ENCODE assay signal across 27 cellular contexts in genomic region chr11:131483877-131484276, GRCh38.
"Had no signal": no experiment of that assay in that cellular context is flagged by ENCODE, and none has a peak within 500 bp of the region (broad histone marks: within the 10 kb centered on the region; RNA-seq: fewer than 3 reads in every experiment).

No MANE protein-coding gene starts in this region.

- DNase-seq: activated CD4-positive, alpha-beta T cell treated with anti-CD3 and anti-CD28 coated beads, Interleukin-2, amount 10 ng/mL, durations not matched to agents 24 days and 14 days; activated CD4-positive, alpha-beta T cell treated with anti-CD3 and anti-CD28 coated beads, Interleukin-2, amount 50 U/mL, for 4 hours; activated CD8-positive, alpha-beta T cell treated with anti-CD3 and anti-CD28 coated beads for 36 hours; activated effector memory CD4-positive, alpha-beta T cell treated with anti-CD3 and anti-CD28 coated beads, Interleukin-2, amount 50 U/mL, for 16 hours; activated naive CD4-positive, alpha-beta T cell; activated naive CD4-positive, alpha-beta T cell treated with anti-CD3 and anti-CD28 coated beads, Interleukin-2, amount 50 U/mL, for 16 hours; activated naive CD8-positive, alpha-beta T cell treated with anti-CD3 and anti-CD28 coated beads for 36 hours; activated T-cell treated with anti-CD3 and anti-CD28 coated beads, Interleukin-2, amount 50 U/mL, for 1 hour; activated T-cell treated with anti-CD3 and anti-CD28 coated beads, Interleukin-2, amount 50 U/mL, for 72 hours; amniotic stem cell; MM.1S; MV-4-11; NCI-H1092; NCI-H187 treated with DMSO at 0.1 percent for 48 hours; NCI-H2081; NCI-H510A; NCI-H774; PC-3; Peyer's patch; RPMI8226; SHP77 treated with DMSO at 0.1 percent for 48 hours; SK-N-SH had no signal

- H3K36me3 ChIP-seq: ascending aorta, cardiac muscle cell, Peyer's patch, SJSA1 had no signal

- H3K9me3 ChIP-seq: ascending aorta, Peyer's patch, SJSA1, SK-N-SH had no signal

- H3K4me1 ChIP-seq: ascending aorta, Peyer's patch, SJSA1 had no signal

- H3K9me2 ChIP-seq: SK-N-SH had no signal

- H3K27ac ChIP-seq: ascending aorta, cardiac muscle cell, KMS-11, Peyer's patch, SJSA1 had no signal

- H3K4me2 ChIP-seq: KMS-11, SK-N-SH had no signal

- ATAC-seq: activated CD8-positive, alpha-beta T cell treated with anti-CD3 and anti-CD28 coated beads for 36 hours; activated T-cell treated with anti-CD3 and anti-CD28 coated beads, Interleukin-2, amount 50 U/mL, for 72 hours; activated T-helper 17 cell treated with anti-CD3 and anti-CD28 coated beads, Interleukin-2, amount 50 U/mL, for 72 hours; PC-3 had no signal

- H3K4me3 ChIP-seq: ascending aorta, cardiac muscle cell, Peyer's patch, SJSA1 had no signal
